ENCODE assay signal across 25 cellular contexts in genomic region chr21:25029580-25029979, GRCh38.
"Had no signal": no experiment of that assay in that cellular context is flagged by ENCODE, and none has a peak within 500 bp of the region (broad histone marks: within the 10 kb centered on the region; RNA-seq: fewer than 3 reads in every experiment).

No MANE protein-coding gene starts in this region.

- H3K4me1 Mint-ChIP-seq: activated T-helper 17 cell treated with anti-CD3 and anti-CD28 coated beads, Interleukin-2, amount 50 U/mL, for 72 hours; immature natural killer cell; natural killer cell; WTC11 had no signal

- ATAC-seq: activated T-helper 17 cell treated with anti-CD3 and anti-CD28 coated beads, Interleukin-2, amount 50 U/mL, for 72 hours; left lobe of liver; natural killer cell; sciatic nerve; WTC11 had no signal

- H3K27ac Mint-ChIP-seq: activated naive CD8-positive, alpha-beta T cell; activated T-cell treated with anti-CD3 and anti-CD28 coated beads, Interleukin-2, amount 50 U/mL, for 24 hours; activated T-helper 17 cell treated with anti-CD3 and anti-CD28 coated beads, Interleukin-2, amount 50 U/mL, for 72 hours; immature natural killer cell; natural killer cell; WTC11 had no signal

- H3K4me3 Mint-ChIP-seq: activated naive CD8-positive, alpha-beta T cell; activated T-cell treated with anti-CD3 and anti-CD28 coated beads, Interleukin-2, amount 50 U/mL, for 24 hours; activated T-helper 17 cell treated with anti-CD3 and anti-CD28 coated beads, Interleukin-2, amount 50 U/mL, for 72 hours; immature natural killer cell; natural killer cell; WTC11 had no signal

- H3K27me3 Mint-ChIP-seq: activated naive CD8-positive, alpha-beta T cell; activated T-cell treated with anti-CD3 and anti-CD28 coated beads, Interleukin-2, amount 50 U/mL, for 24 hours; activated T-helper 17 cell treated with anti-CD3 and anti-CD28 coated beads, Interleukin-2, amount 50 U/mL, for 72 hours had no signal

- DNase-seq: activated CD4-positive, alpha-beta T cell treated with anti-CD3 and anti-CD28 coated beads, Interleukin-2, amount 50 U/mL, for 4 hours; activated CD8-positive, alpha-beta memory T cell treated with anti-CD3 and anti-CD28 coated beads for 24 hours; activated CD8-positive, alpha-beta memory T cell treated with anti-CD3 and anti-CD28 coated beads, Interleukin-2, amount 50 U/mL, for 4 hours; activated T-cell treated with anti-CD3 and anti-CD28 coated beads, Interleukin-2, amount 50 U/mL, for 24 hours; adrenal gland; brain microvascular endothelial cell; caudate nucleus; dermis blood vessel endothelial cell; effector CD8-positive, alpha-beta T cell; foreskin melanocyte; glutamatergic neuron; immature natural killer cell; natural killer cell; stimulated activated CD4-positive, alpha-beta T cell treated with anti-CD3 and anti-CD28 coated beads, Interleukin-15, amount 100 ng/mL, for 24 hours; stimulated activated CD4-positive, alpha-beta T cell treated with anti-CD3 and anti-CD28 coated beads, Interleukin-2, amount 100 ng/mL, for 48 hours; stimulated activated CD8-positive, alpha-beta memory T cell treated with anti-CD3 and anti-CD28 coated beads, Interleukin-4, amount 100 ng/mL, for 48 hours; stimulated activated naive CD4-positive, alpha-beta T cell; T1000; testis; trophoblast cell had no signal

- H3K9me3 Mint-ChIP-seq: activated T-cell treated with anti-CD3 and anti-CD28 coated beads, Interleukin-2, amount 50 U/mL, for 24 hours; activated T-helper 17 cell treated with anti-CD3 and anti-CD28 coated beads, Interleukin-2, amount 50 U/mL, for 72 hours had no signal

- H3K36me3 Mint-ChIP-seq: activated naive CD8-positive, alpha-beta T cell; natural killer cell had no signal
